23 cellular contexts compared by ENCODE assay signal in the genomic region with DNA sequence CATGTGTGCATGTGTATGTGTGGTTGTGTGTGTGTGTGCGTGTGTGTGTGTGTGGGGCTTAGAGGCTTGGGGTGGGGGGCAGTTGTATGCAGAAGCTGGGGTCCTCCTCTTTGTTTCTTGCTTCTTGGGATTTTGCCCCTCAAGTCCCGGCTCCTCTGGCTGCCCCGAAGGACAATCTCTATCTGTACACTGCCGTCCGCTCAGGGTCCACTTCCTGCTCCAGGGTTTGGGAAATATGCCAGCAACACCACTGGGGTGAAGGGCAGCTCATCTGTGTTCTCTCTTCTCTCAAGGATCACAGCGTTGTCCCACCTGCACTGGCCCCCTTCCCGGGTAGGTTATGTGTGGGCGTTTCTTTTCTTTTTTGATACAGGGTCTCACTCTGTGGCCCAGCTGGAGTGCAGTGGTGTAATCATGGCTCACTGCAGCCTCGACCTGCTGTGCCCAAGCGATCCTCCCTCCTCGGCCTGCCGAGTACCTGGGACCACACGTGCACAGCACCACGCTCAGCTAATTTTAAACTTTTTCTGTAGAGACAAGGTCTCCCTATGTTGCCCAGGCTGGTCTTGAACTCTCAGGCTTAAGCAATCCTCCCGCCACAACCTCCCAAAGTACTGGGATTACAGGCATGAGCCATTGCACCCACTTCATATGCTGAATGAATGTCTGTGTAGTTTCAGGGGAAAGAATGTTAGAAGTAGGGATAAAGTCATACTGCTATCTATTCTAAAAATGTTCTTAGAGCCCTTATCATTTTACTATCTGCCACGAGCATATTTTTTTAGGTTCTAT. TPM values are rescaled to one million over a fixed set of nuclear protein-coding genes. Genes with fewer than 3 reads are reported as not detected.
A peak's percentile ranks its signal among the peaks of the same experiment; 100 is the strongest.
DNase-seq lines count a peak whose midpoint lies in the region; ATAC-seq and TF ChIP-seq lines count a peak whose summit lies in the region.
"Had no signal": no experiment of that assay in that cellular context is flagged by ENCODE, and none has a peak within 500 bp of the region (broad histone marks: within the 10 kb centered on the region; RNA-seq: fewer than 3 reads in every experiment).

No MANE protein-coding gene starts in this region.

- H3K4me1 ChIP-seq in right cardiac atrium (ENCODE audit: control insufficient read depth, insufficient read depth, low read length) (peaks cover 6% of the 10 kb centered on the region), right atrium auricular region (peaks cover 0 to 5% of the 10 kb centered on the region in 2 donors)

- WGBS in right cardiac atrium: 61% methylated on average over 16 of the region's 16 CpGs
- 87 to 91% methylated on average over 16 of the region's 16 CpGs for WGBS in lower leg skin, 2 donors

- no peaks in the 10 kb centered on the region for H3K9me3 Mint-ChIP-seq in endothelial cell (ENCODE audit: unreplicated experiment)
- H3K9me3 Mint-ChIP-seq in nephron progenitor cell: peaks cover 11% of the 10 kb centered on the region
- H3K9me3 Mint-ChIP-seq: CD4-positive, alpha-beta T cell had no signal

- no peak for TF ChIP-seq POLR2A in lower leg skin (IDR thresholded peaks at IDR 0.05)

- H3K27ac Mint-ChIP-seq in endothelial cell (ENCODE audit: unreplicated experiment) (no peak overlapping the region), nephron progenitor cell (peak overlapping the region; percentile 57)
- H3K27ac Mint-ChIP-seq: CD4-positive, alpha-beta T cell had no signal

- H3K36me3 Mint-ChIP-seq in endothelial cell (ENCODE audit: low read depth, unreplicated experiment): peaks cover 46% of the 10 kb centered on the region
- H3K36me3 Mint-ChIP-seq in nephron progenitor cell (ENCODE audit: low read depth): peaks cover 77% of the 10 kb centered on the region

- H3K27ac ChIP-seq in right cardiac atrium (ENCODE audit: low read length) (no peak overlapping the region), right atrium auricular region (no peak overlapping the region)
- H3K27ac ChIP-seq: BLaER1, KMS-11, RWPE1 had no signal

- peaks cover 8% of the 10 kb centered on the region for H3K27me3 Mint-ChIP-seq in endothelial cell (ENCODE audit: unreplicated experiment)
- H3K27me3 Mint-ChIP-seq in nephron progenitor cell (ENCODE audit: low read depth, poor library complexity): no peaks in the 10 kb centered on the region
- H3K27me3 Mint-ChIP-seq: CD4-positive, alpha-beta T cell had no signal

- peak in 1 of 2 donors; percentile 15 for ATAC-seq in right cardiac atrium
- no peak for ATAC-seq in GM21381 (IDR thresholded peaks at IDR 0.05; ENCODE audit: unreplicated experiment)
- ATAC-seq in HG03342 (IDR thresholded peaks at IDR 0.05; ENCODE audit: unreplicated experiment): no peak
- ATAC-seq: Panc1 had no signal

- DNase-seq in right cardiac atrium (peak in 2 of 3 donors; percentile 15 to 30), right atrium auricular region (ENCODE audit: low spot score) (no peak), endothelial cell (ENCODE audit: low spot score) (no peak), nephron progenitor cell (no peak), lower leg skin (ENCODE audit: low spot score in 2 of 2) (no peak)
- DNase-seq: CD4-positive, alpha-beta T cell; DMS53; GOT3; HCEC 1CT; IMR-90; MM.1S; NCI-H1417; NCI-H1694 treated with DMSO at 0.1 percent for 48 hours; NCI-H2081; NCI-H2227 treated with DMSO at 0.1 percent for 48 hours; NCI-H526 treated with DMSO at 0.1 percent for 48 hours; SHP77 had no signal

- H3K27me3 ChIP-seq in right cardiac atrium (ENCODE audit: control insufficient read depth, insufficient read depth): no peaks in the 10 kb centered on the region
- H3K27me3 ChIP-seq in right atrium auricular region: no peaks in the 10 kb centered on the region
- H3K27me3 ChIP-seq: BLaER1 had no signal

- H3K4me3 Mint-ChIP-seq in endothelial cell (ENCODE audit: unreplicated experiment) (peak overlapping the region; percentile 69), nephron progenitor cell (no peak overlapping the region)
- H3K4me3 Mint-ChIP-seq: CD4-positive, alpha-beta T cell had no signal

- peaks cover 41% of the 10 kb centered on the region for H3K36me3 ChIP-seq in right atrium auricular region
- H3K36me3 ChIP-seq: BLaER1 had no signal

- intact Hi-C loops in right cardiac atrium (cut with DNase I): no loop called here
- intact Hi-C loops in lower leg skin (cut with DNase I; ENCODE audit: low total_unique reads): no loop called here

- no peaks in the 10 kb centered on the region for H3K4me1 Mint-ChIP-seq in endothelial cell (ENCODE audit: unreplicated experiment)
- peaks cover 4% of the 10 kb centered on the region for H3K4me1 Mint-ChIP-seq in nephron progenitor cell

- H3K9me3 ChIP-seq in right cardiac atrium (ENCODE audit: control insufficient read depth, low read length) (no peaks in the 10 kb centered on the region), right atrium auricular region (no peaks in the 10 kb centered on the region)
- H3K9me3 ChIP-seq: BLaER1 had no signal

- H3K4me3 ChIP-seq in right cardiac atrium (ENCODE audit: low read length) (no peak overlapping the region), right atrium auricular region (no peak overlapping the region), lower leg skin (ENCODE audit: low read depth, poor library complexity, severe bottlenecking) (no peak overlapping the region)
- H3K4me3 ChIP-seq: BLaER1 had no signal

- TF ChIP-seq CTCF in right atrium auricular region (IDR thresholded peaks at IDR 0.05): no peak
- no peak for TF ChIP-seq CTCF in endothelial cell (IDR thresholded peaks at IDR 0.05; ENCODE audit: unreplicated experiment)
- TF ChIP-seq CTCF in nephron progenitor cell (IDR thresholded peaks at IDR 0.05): no peak
- no peak for TF ChIP-seq CTCF in lower leg skin (IDR thresholded peaks at IDR 0.05)

RNA-seq across cellular contexts. Expression of a gene that starts 25.7 kb away (rescaled TPM):
- total RNA-seq in right cardiac atrium (10 to 100 TPM; 42.7 to 69.1 (median 50.1) TPM), right atrium auricular region (10 to 100 TPM; 30.1 to 30.7 TPM), endothelial cell (ENCODE audit: unreplicated experiment) (69.6 TPM), lower leg skin (100 to 1,000 TPM in 2 of 4 donors, 10 to 100 TPM in 2; 79.9 to 127 (median 96.2) TPM)
- 39.2 TPM for polyA plus RNA-seq in right cardiac atrium

RNA-seq across cellular contexts. Expression of a gene that starts 28.8 kb away (rescaled TPM):
- total RNA-seq in right cardiac atrium: 1 to 10 TPM; 2.1 to 2.9 (median 2.7) TPM
- 2.7 TPM for polyA plus RNA-seq in right cardiac atrium
- total RNA-seq in right atrium auricular region: 1 to 10 TPM; 2.4 to 2.5 TPM
- 8.1 TPM for total RNA-seq in endothelial cell (ENCODE audit: unreplicated experiment)
- total RNA-seq in lower leg skin: 10 to 100 TPM; 17.8 to 26.3 (median 21.8) TPM

RNA-seq across cellular contexts. Expression of a gene that starts 57.4 kb away (rescaled TPM):
- total RNA-seq in right cardiac atrium (10 to 100 TPM; 14.5 to 19.6 (median 16.8) TPM), right atrium auricular region (10 to 100 TPM; 11.9 to 15.1 TPM), endothelial cell (ENCODE audit: unreplicated experiment) (34.9 TPM), lower leg skin (10 to 100 TPM; 34.4 to 44.7 (median 35.9) TPM)
- polyA plus RNA-seq in right cardiac atrium: 29.5 TPM

RNA-seq across cellular contexts. Expression of a gene that starts 57.5 kb away (rescaled TPM):
- 10 to 100 TPM; 40.1 to 49.7 (median 44.3) TPM for total RNA-seq in right cardiac atrium
- polyA plus RNA-seq in right cardiac atrium: 38.7 TPM
- 10 to 100 TPM; 33.5 to 39.4 TPM for total RNA-seq in right atrium auricular region
- 33.4 TPM for total RNA-seq in endothelial cell (ENCODE audit: unreplicated experiment)
- total RNA-seq in lower leg skin: 10 to 100 TPM; 20.7 to 42.6 (median 34.7) TPM

Comparison
In these comparisons a context has a peak if more than half of its experiments do, and no peak if none do; other contexts are left out.
1. DNase-seq: peak in right cardiac atrium (2 of 3); none in right atrium auricular region (single experiment), endothelial cell (single experiment), nephron progenitor cell (single experiment) and lower leg skin (0 of 2).